Comparison of ENCODE assay signal across 12 cellular contexts in the genomic region with DNA sequence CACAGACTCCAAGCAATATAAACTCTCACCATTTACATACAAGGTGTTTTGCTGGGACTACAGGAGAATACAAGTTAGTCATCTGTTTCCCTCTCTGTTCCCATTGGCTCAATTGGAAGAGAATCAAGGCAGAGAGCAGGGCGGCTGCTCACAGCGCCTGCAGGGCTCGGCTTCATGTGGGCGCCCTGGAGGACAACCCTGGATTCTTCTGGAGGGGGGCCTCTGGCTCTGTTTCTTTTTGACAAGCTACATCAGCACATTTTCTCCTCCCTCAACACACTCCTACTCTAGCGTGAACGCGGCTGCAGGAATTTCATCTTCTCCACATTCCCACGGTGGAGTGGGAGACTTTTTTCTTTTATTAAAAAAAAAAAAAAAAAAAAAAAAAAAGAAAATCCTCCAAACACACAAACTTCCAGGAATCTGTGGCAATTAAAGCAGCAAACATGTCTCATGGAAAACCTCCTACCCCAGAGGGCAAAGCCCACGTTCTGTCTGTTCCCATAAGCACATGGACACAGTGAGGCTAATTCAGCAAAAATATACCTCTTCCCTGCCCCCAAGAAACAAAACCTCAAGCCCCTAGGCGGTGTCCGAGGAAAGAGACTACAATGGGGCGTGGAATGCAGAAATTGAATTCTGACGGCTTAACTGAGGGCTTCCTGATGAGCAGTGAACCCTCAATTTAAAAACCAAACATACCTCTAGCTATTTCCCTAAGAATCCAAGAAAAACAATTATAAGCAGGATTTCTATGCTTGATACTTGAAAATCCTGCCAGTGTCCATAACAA. TPM values are rescaled to one million over a fixed set of nuclear protein-coding genes. Genes with fewer than 3 reads are reported as not detected.
DNase-seq lines count a peak whose midpoint lies in the region; ATAC-seq and TF ChIP-seq lines count a peak whose summit lies in the region.
"Had no signal": no experiment of that assay in that cellular context is flagged by ENCODE, and none has a peak within 500 bp of the region (broad histone marks: within the 10 kb centered on the region; RNA-seq: fewer than 3 reads in every experiment).

No MANE protein-coding gene starts in this region.

- POLR2A ChIA-PET in HEK293T (lab: Yijun Ruan, JAX) = no interaction called here

- ATAC-seq in left cardiac atrium (peak; percentile 41 to 75), Right ventricle myocardium inferior (no peak), lung (ENCODE audit: insufficient read depth, low FRiP score) (no peak)

- H3K36me3 ChIP-seq in esophagus muscularis mucosa = no peaks in the 10 kb centered on the region
- H3K36me3 ChIP-seq in lung (ENCODE audit: control insufficient read depth in 2 of 2, insufficient read depth in 2 of 2, low read length in 2 of 2) = no peaks in the 10 kb centered on the region

- no peak for TF ChIP-seq EP300 in esophagus muscularis mucosa (IDR thresholded peaks at IDR 0.05)

- H3K4me1 ChIP-seq in esophagus muscularis mucosa = peaks cover 0 to 18% (median 14%) of the 10 kb centered on the region in 4 donors
- H3K4me1 ChIP-seq in lung (ENCODE audit: control insufficient read depth in 2 of 2, insufficient read depth in 2 of 2, low read length in 2 of 2) = no peaks in the 10 kb centered on the region

- WGBS in esophagus muscularis mucosa = 64% methylated on average over 13 of the region's 13 CpGs
- 59 to 63% methylated on average over 13 of the region's 13 CpGs for WGBS in lung, 2 donors

- no peak for DNase-seq in left cardiac atrium
- DNase-seq in Right ventricle myocardium inferior (ENCODE audit: missing footprints) = no peak
- DNase-seq in esophagus muscularis mucosa (ENCODE audit: extremely low spot score) = peak; percentile 83
- DNase-seq in lung (ENCODE audit: low spot score) = peak; percentile 25
- DNase-seq in A172 (ENCODE audit: low spot score) = no peak
- DNase-seq in DMS 273 (lab: John Stamatoyannopoulos, UW; ENCODE audit: unreplicated experiment) = no peak
- DNase-seq in HEK293T (ENCODE audit: extremely low spot score) = no peak
- no peak for DNase-seq in HT-29 (ENCODE audit: low spot score)
- DNase-seq: activated CD4-positive, CD25-positive, alpha-beta regulatory T cell treated with anti-CD3 and anti-CD28 coated beads, Interleukin-2, amount 50 U/mL, for 72 hours; glutamatergic neuron; NCI-H1092; NCI-H82 had no signal

- intact Hi-C loops in left cardiac atrium (cut with DNase I) (no loop called here), Right ventricle myocardium inferior (cut with DNase I) (no loop called here), esophagus muscularis mucosa (cut with DNase I) (no loop called here)

- no peak overlapping the region for H3K27ac ChIP-seq in esophagus muscularis mucosa (replicated peaks in 1 of 4)
- H3K27ac ChIP-seq in lung (ENCODE audit: low read depth in 1 of 2, low read length in 1 of 2) = peak overlapping the region in 1 of 2 donors; percentile 34

- TF ChIP-seq CTCF in esophagus muscularis mucosa (IDR thresholded peaks at IDR 0.05) = no peak
- no peak for TF ChIP-seq CTCF in lung (IDR thresholded peaks at IDR 0.05; ENCODE audit: control extremely low read depth, extremely low read depth)

- H3K27me3 ChIP-seq in esophagus muscularis mucosa = no peaks in the 10 kb centered on the region
- no peaks in the 10 kb centered on the region for H3K27me3 ChIP-seq in lung (ENCODE audit: control insufficient read depth, insufficient read depth)

- H3K4me3 ChIP-seq in esophagus muscularis mucosa (no peak overlapping the region), lung (no peak overlapping the region)

- no peaks in the 10 kb centered on the region for H3K9me3 ChIP-seq in esophagus muscularis mucosa
- peaks cover 0 to 2% of the 10 kb centered on the region in 2 donors for H3K9me3 ChIP-seq in lung (ENCODE audit: control insufficient read depth in 2 of 2, insufficient read depth in 1 of 2, low read length in 1 of 2)

- CTCF ChIA-PET in HEK293T (lab: Yijun Ruan, JAX) = interaction anchor here (1.1 to 1.2 kb wide), 2 partner anchors 19 to 25 kb away, joined by 3 to 4 read pairs; no protein-coding TSS in a partner anchor

- no peak for TF ChIP-seq POLR2A in esophagus muscularis mucosa (IDR thresholded peaks at IDR 0.05; ENCODE audit: low read depth)

TF ChIP-seq in HEK293T, 16 proteins besides CTCF, POLR2A, EP300 and RAD21:
- no peak for TF ChIP-seq ZNF384 (IDR thresholded peaks at IDR 0.05)
- TF ChIP-seq SUZ12 (IDR thresholded peaks at IDR 0.05) = no peak
- no peak for TF ChIP-seq BHLHE40 (IDR thresholded peaks at IDR 0.05; ENCODE audit: borderline replicate concordance)
- no peak for TF ChIP-seq SP1 (IDR thresholded peaks at IDR 0.05)
- no peak for TF ChIP-seq FOXM1 (IDR thresholded peaks at IDR 0.05; ENCODE audit: borderline replicate concordance)
- no peak for TF ChIP-seq L3MBTL2 (conservative IDR thresholded peaks at IDR 0.05)
- no peak for TF ChIP-seq FOXA1 (IDR thresholded peaks at IDR 0.05)
- no peak for TF ChIP-seq TARDBP (IDR thresholded peaks at IDR 0.05)
- TF ChIP-seq CTBP1 (IDR thresholded peaks at IDR 0.05; ENCODE audit: borderline replicate concordance) = no peak
- TF ChIP-seq ELF4 (IDR thresholded peaks at IDR 0.05) = no peak
- TF ChIP-seq FOXK2 (IDR thresholded peaks at IDR 0.05) = no peak
- no peak for TF ChIP-seq HDGF (IDR thresholded peaks at IDR 0.05; ENCODE audit: borderline replicate concordance)
- no peak for TF ChIP-seq LEF1 (IDR thresholded peaks at IDR 0.05; ENCODE audit: borderline replicate concordance)
TF ChIP-seq in HEK293T: peak in this region for 0.

RNA-seq across cellular contexts. Expression of a gene that starts 50.6 kb away (rescaled TPM):
- total RNA-seq in left cardiac atrium (1 to 10 TPM; 3.9 to 4.1 TPM), Right ventricle myocardium inferior (2.1 TPM), esophagus muscularis mucosa (10 to 100 TPM in 2 of 4 donors, 1 to 10 TPM in 2; 5.4 to 11.3 (median 10.4) TPM), lung (1 to 10 TPM; 4.4 to 9.8 TPM)
- 1 to 10 TPM; 1.8 to 1.9 TPM for polyA plus RNA-seq in lung
- 4.8 and 8.8 TPM in 2 replicates for total RNA-seq in A172 (2014; rRNA removed; shearing (Covaris generic))
- total RNA-seq in HT-29 (2014; rRNA removed; shearing (Covaris generic)) = 0.18 and 0.20 TPM in 2 replicates

Comparison
In these comparisons a context has a peak if more than half of its experiments do, and no peak if none do; other contexts are left out.
1. ATAC-seq: peak in left cardiac atrium (2 of 2); none in Right ventricle myocardium inferior (single experiment) and lung (single experiment).
2. DNase-seq: peak in esophagus muscularis mucosa (single experiment) and lung (single experiment); none in left cardiac atrium (single experiment), Right ventricle myocardium inferior (single experiment), A172 (single experiment), DMS 273 (single experiment), HEK293T (single experiment) and HT-29 (single experiment).